ENCODE assay signal across 21 cellular contexts in genomic region chr7:84469034-84469433, GRCh38.
"Had no signal": no experiment of that assay in that cellular context is flagged by ENCODE, and none has a peak within 500 bp of the region (broad histone marks: within the 10 kb centered on the region; RNA-seq: fewer than 3 reads in every experiment).

No MANE protein-coding gene starts in this region.

- H3K4me3 ChIP-seq: dorsolateral prefrontal cortex, heart left ventricle, ovary, psoas muscle, right lobe of liver, suprapubic skin, transverse colon, uterus had no signal

- H3K36me3 ChIP-seq: heart left ventricle, ovary, right lobe of liver, suprapubic skin, transverse colon, uterus had no signal

- ATAC-seq: heart left ventricle, left ventricle myocardium superior, psoas muscle, right lobe of liver had no signal

- H3K9me3 ChIP-seq: heart left ventricle, ovary, psoas muscle, suprapubic skin, transverse colon, uterus had no signal

- H3K4me1 ChIP-seq: heart left ventricle, psoas muscle, right lobe of liver, suprapubic skin, transverse colon, uterus had no signal

- H3K27me3 ChIP-seq: dorsolateral prefrontal cortex, heart left ventricle, ovary, right lobe of liver, suprapubic skin, transverse colon, uterus had no signal

- DNase-seq: activated CD4-positive, alpha-beta T cell treated with anti-CD3 and anti-CD28 coated beads, Interleukin-2, amount 50 U/mL, for 1 hour; activated CD4-positive, CD25-positive, alpha-beta regulatory T cell treated with anti-CD3 and anti-CD28 coated beads, Interleukin-2, amount 50 U/mL, for 72 hours; activated CD8-positive, alpha-beta memory T cell treated with anti-CD3 and anti-CD28 coated beads, Interleukin-2, amount 50 U/mL, for 48 hours; activated effector memory CD4-positive, alpha-beta T cell treated with Interleukin-2 at 50 U/mL for 16 hours; activated naive CD4-positive, alpha-beta T cell treated with anti-CD3 and anti-CD28 coated beads, Interleukin-2, amount 50 U/mL, for 16 hours; activated T-cell treated with anti-CD3 and anti-CD28 coated beads, Interleukin-2, amount 50 U/mL, for 48 hours; aorta; dorsolateral prefrontal cortex; heart left ventricle; kidney glomerular epithelial cell; left ventricle myocardium superior; ovary; psoas muscle; right lobe of liver; small intestine; stimulated activated CD4-positive, alpha-beta T cell treated with anti-CD3 and anti-CD28 coated beads, Interleukin-15, amount 100 ng/mL, for 24 hours; stimulated activated CD4-positive, alpha-beta T cell treated with anti-CD3 and anti-CD28 coated beads, Interleukin-2, amount 100 ng/mL, for 48 hours; transverse colon; uterus had no signal

- H3K27ac ChIP-seq: dorsolateral prefrontal cortex, heart left ventricle, ovary, psoas muscle, right lobe of liver, suprapubic skin, transverse colon, uterus, VCaP had no signal
